9 cellular contexts compared by ENCODE assay signal in genomic region chr9:93028448-93029006, GRCh38. TPM values are rescaled to one million over a fixed set of nuclear protein-coding genes. Genes with fewer than 3 reads are reported as not detected.
DNase-seq lines count a peak whose midpoint lies in the region; ATAC-seq and TF ChIP-seq lines count a peak whose summit lies in the region.
"Had no signal": no experiment of that assay in that cellular context is flagged by ENCODE, and none has a peak within 500 bp of the region (broad histone marks: within the 10 kb centered on the region; RNA-seq: fewer than 3 reads in every experiment).

No MANE protein-coding gene starts in this region.

- no peak overlapping the region for H3K27ac ChIP-seq in uterus
- no peak overlapping the region for H3K27ac ChIP-seq in adrenal gland
- H3K27ac ChIP-seq: colonic mucosa had no signal

- no peaks in the 10 kb centered on the region for H3K27me3 Mint-ChIP-seq in activated naive CD8-positive, alpha-beta T cell

- 48 to 77% (median 59%) methylated on average over 6 of the region's 6 CpGs for WGBS in adrenal gland, 4 donors

- peak; percentile 63 for ATAC-seq in GM21786 (IDR thresholded peaks at IDR 0.05; ENCODE audit: unreplicated experiment)
- ATAC-seq in HG02610 (IDR thresholded peaks at IDR 0.05; ENCODE audit: unreplicated experiment): no peak

- intact Hi-C loops in uterus (cut with DNase I; ENCODE audit: low total_unique reads) (no loop called here), adrenal gland (cut with DNase I) (no loop called here)

- peak overlapping the region; percentile 96 for H3K27ac Mint-ChIP-seq in activated naive CD8-positive, alpha-beta T cell

- H3K9me3 Mint-ChIP-seq in activated naive CD8-positive, alpha-beta T cell (ENCODE audit: low read depth): no peaks in the 10 kb centered on the region

- H3K27me3 ChIP-seq in uterus (no peaks in the 10 kb centered on the region), adrenal gland (no peaks in the 10 kb centered on the region)
- H3K27me3 ChIP-seq: colonic mucosa had no signal

- H3K4me3 Mint-ChIP-seq in activated naive CD8-positive, alpha-beta T cell: peak overlapping the region; percentile 82

- peaks cover 8% of the 10 kb centered on the region for H3K36me3 Mint-ChIP-seq in activated naive CD8-positive, alpha-beta T cell

- TF ChIP-seq CTCF in uterus (IDR thresholded peaks at IDR 0.05) (no peak), adrenal gland (IDR thresholded peaks at IDR 0.05) (no peak)

- H3K9me3 ChIP-seq in uterus (no peaks in the 10 kb centered on the region), adrenal gland (replicated peaks in 1 of 3) (no peaks in the 10 kb centered on the region)
- H3K9me3 ChIP-seq: colonic mucosa had no signal

- H3K4me3 ChIP-seq in uterus: no peak overlapping the region
- H3K4me3 ChIP-seq in adrenal gland: no peak overlapping the region
- H3K4me3 ChIP-seq: colonic mucosa had no signal

- TF ChIP-seq POLR2A in uterus (IDR thresholded peaks at IDR 0.05) (no peak), adrenal gland (IDR thresholded peaks at IDR 0.05) (no peak)

- H3K4me1 ChIP-seq in uterus (no peaks in the 10 kb centered on the region), adrenal gland (replicated peaks in 1 of 2) (no peaks in the 10 kb centered on the region)
- H3K4me1 ChIP-seq: colonic mucosa had no signal

- DNase-seq in T-helper 1 cell (peak; percentile 40 to 92 (median 64)), uterus (no peak), NCI-H1417 (lab: John Stamatoyannopoulos, UW) (no peak), adrenal gland (no peak)
- peak; percentile 31 to 43 for DNase-seq in stimulated activated CD8-positive, alpha-beta memory T cell treated with anti-CD3 and anti-CD28 coated beads, Interleukin-2, amount 100 ng/mL, for 1 hour (ENCODE audit: low read depth in 2 of 2)
- DNase-seq: colonic mucosa had no signal

- H3K4me1 Mint-ChIP-seq in activated naive CD8-positive, alpha-beta T cell (ENCODE audit: low read depth): peaks cover 81% of the 10 kb centered on the region

- H3K36me3 ChIP-seq in uterus: no peaks in the 10 kb centered on the region
- no peaks in the 10 kb centered on the region for H3K36me3 ChIP-seq in adrenal gland (replicated peaks in 1 of 2)
- H3K36me3 ChIP-seq: colonic mucosa had no signal

RNA-seq across cellular contexts. Expression of gene SUSD3, which starts 30.0 kb away (rescaled TPM):
- 10 to 100 TPM in 3 of 4 donors, 1 to 10 TPM in 1; 9.3 to 52.7 (median 14.7) TPM for total RNA-seq in uterus
- 1 to 10 TPM; 1.4 to 4.9 (median 3.3) TPM for total RNA-seq in adrenal gland
- 1 to 10 TPM in 2 of 3 donors, under 1 TPM in 1; 0.60 to 1.7 (median 1.1) TPM for polyA plus RNA-seq in adrenal gland

Comparison
In these comparisons a context has a peak if more than half of its experiments do, and no peak if none do; other contexts are left out.
1. DNase-seq: peak in T-helper 1 cell (5 of 5) and stimulated activated CD8-positive, alpha-beta memory T cell treated with anti-CD3 and anti-CD28 coated beads, Interleukin-2, amount 100 ng/mL, for 1 hour (2 of 2); none in uterus (0 of 2), NCI-H1417 (0 of 3) and adrenal gland (0 of 7).